Comparison of ENCODE assay signal across 15 cellular contexts in genomic region chr3:172143060-172143451, GRCh38.
DNase-seq lines count a peak whose midpoint lies in the region; ATAC-seq, FAIRE-seq and TF ChIP-seq lines count a peak whose summit lies in the region.
"Had no signal": no experiment of that assay in that cellular context is flagged by ENCODE, and none has a peak within 500 bp of the region (broad histone marks: within the 10 kb centered on the region; RNA-seq: fewer than 3 reads in every experiment).

No MANE protein-coding gene starts in this region.

- peak overlapping the region; percentile 82 to 88 for H3K27ac Mint-ChIP-seq in natural killer cell
- H3K27ac Mint-ChIP-seq: activated naive CD4-positive, alpha-beta T cell treated with anti-CD3 and anti-CD28 coated beads, Interleukin-2, amount 50 U/mL, for 72 hours had no signal

- ATAC-seq in A549 (no peak), natural killer cell (no peak)
- ATAC-seq: activated naive CD4-positive, alpha-beta T cell treated with anti-CD3 and anti-CD28 coated beads, Interleukin-2, amount 50 U/mL, for 72 hours had no signal

- peak overlapping the region; percentile 4 for H3K4me3 Mint-ChIP-seq in natural killer cell

- POLR2A ChIA-PET in A549 (lab: Yijun Ruan, JAX), result interaction anchor here (0.6 to 1.3 kb wide), 2 partner anchors 12 to 173 kb away, joined by 4 to 7 read pairs; no protein-coding TSS in a partner anchor

- H3K4me1 ChIP-seq in A549 (peaks cover 80% of the 10 kb centered on the region), HUES48 (ENCODE audit: control insufficient read depth, insufficient read depth, low read length) (peaks cover 76% of the 10 kb centered on the region), colonic mucosa (peaks cover 10% of the 10 kb centered on the region)

- FAIRE-seq in A549 (lab: Jason Lieb, UNC), result no peak
- FAIRE-seq: H1 had no signal

- no peaks in the 10 kb centered on the region for H3K9me3 Mint-ChIP-seq in natural killer cell
- H3K9me3 Mint-ChIP-seq: activated naive CD4-positive, alpha-beta T cell treated with anti-CD3 and anti-CD28 coated beads, Interleukin-2, amount 50 U/mL, for 72 hours had no signal

- H3K4me1 Mint-ChIP-seq in natural killer cell, result peaks cover 83 to 84% of the 10 kb centered on the region in 2 donors

- DNase-seq in A549 (ENCODE audit: low read depth in 1 of 2, low spot score in 1 of 2) (no peak), colonic mucosa (no peak), natural killer cell (no peak), mucosa of gallbladder (ENCODE audit: low spot score) (no peak), glomerular visceral epithelial cell (ENCODE audit: extremely low spot score) (no peak), foreskin melanocyte (no peak), DMS153 (lab: John Stamatoyannopoulos, UW) (no peak)
- DNase-seq: 8988T, Caco-2, NCI-H1092 treated with DMSO at 0.1 percent for 48 hours, NCI-H446, thyroid gland had no signal

- peaks cover 15% of the 10 kb centered on the region; the same call in 2 of the 3 replicates for H3K9me3 ChIP-seq in A549
- H3K9me3 ChIP-seq in HUES48 (ENCODE audit: control insufficient read depth, insufficient read depth, low read length), result no peaks in the 10 kb centered on the region
- no peaks in the 10 kb centered on the region for H3K9me3 ChIP-seq in colonic mucosa
- H3K9me3 ChIP-seq: Caco-2, thyroid gland had no signal

- H3K4me3 ChIP-seq in A549 (peak overlapping the region; percentile 12; the same call in 1 of the 3 replicates), HUES48 (ENCODE audit: low read depth, low read length) (no peak overlapping the region), colonic mucosa (no peak overlapping the region)
- H3K4me3 ChIP-seq: thyroid gland had no signal

- H3K9ac ChIP-seq in HUES48 (ENCODE audit: low read depth, low read length) (no peak overlapping the region), colonic mucosa (ENCODE audit: low read depth in 2 of 2, low read length in 2 of 2) (no peak overlapping the region)

- H3K27me3 ChIP-seq in HUES48 (ENCODE audit: control insufficient read depth, insufficient read depth, low read length), result no peaks in the 10 kb centered on the region
- no peaks in the 10 kb centered on the region for H3K27me3 ChIP-seq in colonic mucosa
- H3K27me3 ChIP-seq: thyroid gland had no signal

- H3K36me3 Mint-ChIP-seq in natural killer cell, result no peaks in the 10 kb centered on the region

- H3K36me3 ChIP-seq in HUES48 (ENCODE audit: control insufficient read depth, insufficient read depth, low read length) (no peaks in the 10 kb centered on the region), colonic mucosa (no peaks in the 10 kb centered on the region)
- H3K36me3 ChIP-seq: thyroid gland had no signal

- CTCF ChIA-PET in A549 (lab: Yijun Ruan, JAX), result interaction anchor here (0.7 kb wide), 1 partner anchor 307 kb away, joined by 3 read pairs; no protein-coding TSS in a partner anchor

- TF ChIP-seq CTCF in A549 (IDR thresholded peaks at IDR 0.05) (no peak), colonic mucosa (IDR thresholded peaks at IDR 0.05) (no peak), natural killer cell (IDR thresholded peaks at IDR 0.05) (no peak)

- intact Hi-C loops in colonic mucosa (cut with DNase I), result no loop called here
- intact Hi-C loops in natural killer cell (cut with micrococcal nuclease), result loop anchor here (2.0 kb wide), 1 partner anchor 32 kb away; no protein-coding TSS in a partner anchor

- H3K27ac ChIP-seq in A549 (peak overlapping the region; percentile 98), HUES48 (ENCODE audit: low read depth, low read length) (peak overlapping the region; percentile 73), colonic mucosa (peak overlapping the region; percentile 62)

- 96% methylated on average over 1 of the region's 1 CpG for WGBS in A549 (ENCODE audit: missing lambda C conversion rate)

- H3K27me3 Mint-ChIP-seq in natural killer cell (ENCODE audit: low read depth in 2 of 2), result no peaks in the 10 kb centered on the region

- TF ChIP-seq EP300 in A549 (IDR thresholded peaks at IDR 0.05), result no peak

- TF ChIP-seq POLR2A in A549 (IDR thresholded peaks at IDR 0.05; ENCODE audit: low read length), result no peak

- peak overlapping the region; percentile 81 for H3K4me2 ChIP-seq in A549

- no peak for TF ChIP-seq RAD21 in A549 (conservative IDR thresholded peaks at IDR 0.05 in 1 of 2, IDR thresholded peaks at IDR 0.05 in 1 of 2)

TF ChIP-seq in A549, 52 proteins besides CTCF, POLR2A, EP300 and RAD21:
- TF ChIP-seq HOXB5 (CRISPR knock-in tag; IDR thresholded peaks at IDR 0.05) (0 out of 2 replicates have a peak, but pooled peaks have one; percentile 2), FOSL2 (IDR thresholded peaks at IDR 0.05) (no peak), FOSL2 (CRISPR knock-in tag; IDR thresholded peaks at IDR 0.05) (no peak), ZC3H11A (IDR thresholded peaks at IDR 0.05) (no peak)
